In the genomic region with DNA sequence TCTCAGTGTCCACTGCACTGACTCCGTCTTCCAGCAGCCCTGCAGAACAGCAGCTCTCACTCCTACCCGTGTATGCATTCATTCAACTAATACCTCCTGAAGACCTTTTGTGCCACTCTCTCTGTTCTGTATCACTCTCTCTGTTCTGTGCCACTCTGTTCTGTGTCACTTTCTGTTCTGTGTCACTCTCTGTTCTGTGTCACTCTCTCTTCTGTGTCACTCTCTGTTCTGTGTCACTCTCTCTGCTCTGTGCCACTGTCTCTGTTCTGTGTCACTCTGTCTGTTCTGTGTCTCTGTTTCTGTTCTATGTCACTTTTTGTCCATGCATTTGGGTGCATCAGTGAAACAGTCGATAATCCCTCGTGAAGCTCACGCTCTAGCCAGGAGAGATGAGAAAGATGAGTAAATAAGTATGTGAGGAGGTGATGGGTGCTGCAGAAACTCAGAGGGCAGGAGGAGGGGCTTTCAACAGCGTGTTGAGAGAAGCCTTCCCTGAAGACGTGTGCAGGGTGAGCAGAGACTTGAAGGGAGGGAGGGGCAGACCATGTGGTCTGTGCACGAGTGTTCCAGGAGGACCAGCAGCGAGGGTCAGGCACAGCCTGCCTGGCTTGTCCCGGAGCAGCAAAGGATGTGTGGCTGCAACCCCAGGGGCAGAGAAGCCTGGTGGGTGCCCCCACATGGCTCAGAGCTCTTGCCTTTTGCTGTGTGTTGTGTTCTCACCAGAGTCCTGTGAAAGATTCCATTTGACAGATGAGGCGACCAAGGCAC, we compare ENCODE assay signal across 2 cellular contexts.
TF ChIP-seq lines count a peak whose summit lies in the region.

No MANE protein-coding gene starts in this region.

TF ChIP-seq in HEK293, 187 proteins besides CTCF, POLR2A, EP300 and RAD21:
- TF ChIP-seq PRDM1 (tag by site-specific recombination; IDR thresholded peaks at IDR 0.05) (peak; percentile 92), EGR2 (tag by site-specific recombination; IDR thresholded peaks at IDR 0.05; ENCODE audit: low read depth) (no peak)

TF ChIP-seq in GM23338, 12 proteins besides CTCF, POLR2A, EP300 and RAD21:
- TF ChIP-seq CREB1 (CRISPR knock-in tag; IDR thresholded peaks at IDR 0.05; ENCODE audit: low read depth) (no peak), EZH2 (IDR thresholded peaks at IDR 0.05; ENCODE audit: low read depth, unreplicated experiment) (no peak), JUNB (IDR thresholded peaks at IDR 0.05; ENCODE audit: unreplicated experiment) (no peak), ZNF331 (CRISPR knock-in tag; IDR thresholded peaks at IDR 0.05; ENCODE audit: low read depth) (no peak)
